Comparison of ENCODE assay signal across 1 cellular context in the genomic region with DNA sequence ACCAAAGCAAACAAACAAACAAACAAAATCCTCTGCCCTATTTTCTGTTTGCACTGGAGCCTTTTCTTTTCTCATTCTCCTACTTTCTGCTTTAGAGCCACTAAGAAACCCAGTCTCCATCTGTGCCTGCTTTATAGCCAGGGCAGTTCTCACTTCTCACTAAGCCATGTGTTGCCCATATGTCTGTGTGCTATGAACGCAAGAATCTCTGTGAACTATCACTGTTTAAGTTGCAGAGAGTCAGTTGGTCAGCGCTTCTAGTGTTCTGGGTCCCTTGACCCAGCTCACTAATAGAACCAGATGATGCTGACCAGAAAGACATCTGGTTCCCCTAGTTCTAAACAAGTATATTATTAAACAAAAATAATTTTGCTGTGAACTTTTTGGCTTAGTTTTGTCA.
TF ChIP-seq lines count a peak whose summit lies in the region.

No MANE protein-coding gene starts in this region.

TF ChIP-seq in IMR-90, 13 proteins besides CTCF, POLR2A, EP300 and RAD21 (continued from another document):
- TF ChIP-seq, protein P1, sequence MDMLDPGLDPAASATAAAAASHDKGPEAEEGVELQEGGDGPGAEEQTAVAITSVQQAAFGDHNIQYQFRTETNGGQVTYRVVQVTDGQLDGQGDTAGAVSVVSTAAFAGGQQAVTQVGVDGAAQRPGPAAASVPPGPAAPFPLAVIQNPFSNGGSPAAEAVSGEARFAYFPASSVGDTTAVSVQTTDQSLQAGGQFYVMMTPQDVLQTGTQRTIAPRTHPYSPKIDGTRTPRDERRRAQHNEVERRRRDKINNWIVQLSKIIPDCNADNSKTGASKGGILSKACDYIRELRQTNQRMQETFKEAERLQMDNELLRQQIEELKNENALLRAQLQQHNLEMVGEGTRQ (IDR thresholded peaks at IDR 0.05; ENCODE audit: low read depth, low read length): no peak
- TF ChIP-seq SMC3 (IDR thresholded peaks at IDR 0.05; ENCODE audit: low read depth, low read length): no peak
- TF ChIP-seq RFX5 (IDR thresholded peaks at IDR 0.05; ENCODE audit: low read depth, low read length): no peak
- TF ChIP-seq CEBPB (IDR thresholded peaks at IDR 0.05; ENCODE audit: low read depth, low read length): no peak
- no peak for TF ChIP-seq CHD1 (IDR thresholded peaks at IDR 0.05; ENCODE audit: low read depth, low read length)
- no peak for TF ChIP-seq MAZ (IDR thresholded peaks at IDR 0.05; ENCODE audit: borderline replicate concordance, low read depth, low read length)
- TF ChIP-seq NFE2L2 (IDR thresholded peaks at IDR 0.05; ENCODE audit: low read depth, low read length): no peak
- no peak for TF ChIP-seq MAFK (IDR thresholded peaks at IDR 0.05; ENCODE audit: low read depth, low read length)
- TF ChIP-seq FOS (IDR thresholded peaks at IDR 0.05; ENCODE audit: low read depth, low read length): no peak
- TF ChIP-seq, protein P2, sequence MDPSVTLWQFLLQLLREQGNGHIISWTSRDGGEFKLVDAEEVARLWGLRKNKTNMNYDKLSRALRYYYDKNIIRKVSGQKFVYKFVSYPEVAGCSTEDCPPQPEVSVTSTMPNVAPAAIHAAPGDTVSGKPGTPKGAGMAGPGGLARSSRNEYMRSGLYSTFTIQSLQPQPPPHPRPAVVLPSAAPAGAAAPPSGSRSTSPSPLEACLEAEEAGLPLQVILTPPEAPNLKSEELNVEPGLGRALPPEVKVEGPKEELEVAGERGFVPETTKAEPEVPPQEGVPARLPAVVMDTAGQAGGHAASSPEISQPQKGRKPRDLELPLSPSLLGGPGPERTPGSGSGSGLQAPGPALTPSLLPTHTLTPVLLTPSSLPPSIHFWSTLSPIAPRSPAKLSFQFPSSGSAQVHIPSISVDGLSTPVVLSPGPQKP (IDR thresholded peaks at IDR 0.05; ENCODE audit: borderline replicate concordance, low read depth, low read length): no peak
- no peak for TF ChIP-seq MXI1 (IDR thresholded peaks at IDR 0.05; ENCODE audit: borderline replicate concordance, low read depth, low read length)
